Comparison of ENCODE assay signal across 8 cellular contexts in the genomic region with DNA sequence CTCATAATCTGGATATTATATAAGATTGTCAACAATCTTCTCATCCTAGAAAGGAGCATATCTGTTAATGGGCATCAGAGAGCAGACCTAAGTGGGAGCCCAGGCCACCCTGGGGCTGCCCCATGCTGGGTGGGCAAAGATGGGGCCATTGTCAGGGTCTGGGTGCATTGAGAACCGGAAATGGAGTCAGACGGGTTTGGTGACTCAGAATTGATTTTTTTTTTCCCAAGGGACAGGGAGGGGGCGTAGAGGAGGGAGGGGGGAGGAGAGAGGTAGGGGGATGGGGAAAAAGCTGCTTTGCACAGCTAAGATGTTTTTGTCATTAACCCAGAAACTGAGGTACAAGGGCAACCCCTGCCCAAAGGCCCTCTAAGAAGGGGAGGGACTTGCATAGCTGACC. TPM values are rescaled to one million over a fixed set of nuclear protein-coding genes. Genes with fewer than 3 reads are reported as not detected.
A peak's percentile ranks its signal among the peaks of the same experiment; 100 is the strongest.
DNase-seq lines count a peak whose midpoint lies in the region; ATAC-seq and TF ChIP-seq lines count a peak whose summit lies in the region.

No MANE protein-coding gene starts in this region.

- no peak for TF ChIP-seq CTCF in chondrocyte (IDR thresholded peaks at IDR 0.05)
- TF ChIP-seq CTCF in osteoblast (IDR thresholded peaks at IDR 0.05; ENCODE audit: extremely low read depth, low read depth, low read length): no peak

- H3K27ac ChIP-seq in osteoblast (ENCODE audit: low read depth, low read length): peak overlapping the region; percentile 3

- H3K27me3 Mint-ChIP-seq in chondrocyte (ENCODE audit: low read depth): peaks cover 11% of the 10 kb centered on the region

- DNase-seq in DMS53 (lab: John Stamatoyannopoulos, UW): peak; percentile 15
- no peak for DNase-seq in DMS53 treated with DMSO at 0.1 percent for 48 hours (lab: John Stamatoyannopoulos, UW; ENCODE audit: unreplicated experiment)
- peak; percentile 3 for DNase-seq in NCI-H1092 (lab: John Stamatoyannopoulos, UW)
- DNase-seq in chondrocyte (ENCODE audit: low spot score): no peak
- DNase-seq in osteoblast (ENCODE audit: insufficient read length, low spot score, missing footprints): no peak
- no peak for DNase-seq in stimulated activated CD4-positive, alpha-beta T cell treated with anti-CD3 and anti-CD28 coated beads, Interleukin-4, amount 100 ng/mL, for 24 hours
- DNase-seq in MV-4-11 (lab: John Stamatoyannopoulos, UW): no peak

- peak overlapping the region; percentile 90 for H3K4me3 Mint-ChIP-seq in chondrocyte (ENCODE audit: unreplicated experiment)

- peaks cover 20% of the 10 kb centered on the region for H3K27me3 ChIP-seq in osteoblast (ENCODE audit: insufficient read depth, low read length)

- peaks cover 22% of the 10 kb centered on the region for H3K4me1 Mint-ChIP-seq in chondrocyte (ENCODE audit: low read depth)

- peaks cover 5% of the 10 kb centered on the region for H3K36me3 ChIP-seq in osteoblast (ENCODE audit: insufficient read depth, low read length)

- peak overlapping the region; percentile 99 for H2AFZ ChIP-seq in osteoblast (ENCODE audit: low read length)

- peaks cover 14% of the 10 kb centered on the region for H3K4me1 ChIP-seq in osteoblast (ENCODE audit: insufficient read depth, low read length)

- H3K79me2 ChIP-seq in osteoblast (ENCODE audit: insufficient read depth, low read length): peaks cover 7% of the 10 kb centered on the region

- H4K20me1 ChIP-seq in osteoblast (ENCODE audit: insufficient read depth, low read length): no peaks in the 10 kb centered on the region

- H3K27ac Mint-ChIP-seq in chondrocyte (ENCODE audit: unreplicated experiment): no peak overlapping the region

- H3K4me2 ChIP-seq in osteoblast (ENCODE audit: insufficient read depth, low read length): peak overlapping the region; percentile 82

- no peak for ATAC-seq in GM18907 (IDR thresholded peaks at IDR 0.05; ENCODE audit: unreplicated experiment)

- H3K9me3 ChIP-seq in osteoblast (ENCODE audit: low read depth, low read length): no peaks in the 10 kb centered on the region

- H3K9me3 Mint-ChIP-seq in chondrocyte (ENCODE audit: low read depth): no peaks in the 10 kb centered on the region

- H3K4me3 ChIP-seq in osteoblast (ENCODE audit: insufficient read depth, low read length): peak overlapping the region; percentile 93

- peaks cover 4% of the 10 kb centered on the region for H3K36me3 Mint-ChIP-seq in chondrocyte (ENCODE audit: low read depth)

RNA-seq across cellular contexts. Expression of a gene that starts 1.3 kb away (rescaled TPM):
- total RNA-seq in chondrocyte (3.6 to 4.3 TPM (median 4.3 TPM) in 3 replicates), osteoblast (1.8 and 3.5 TPM in 2 replicates)

RNA-seq across cellular contexts. Expression of a gene that starts 8.9 kb away (rescaled TPM):
- total RNA-seq in chondrocyte: 10.2 to 10.8 TPM (median 10.7 TPM) in 3 replicates
- 6.5 and 10.5 TPM in 2 replicates for total RNA-seq in osteoblast

RNA-seq across cellular contexts. Expression of a gene that starts 18.7 kb away (rescaled TPM):
- total RNA-seq in chondrocyte (0.75 to 1.3 TPM (median 1.1 TPM) in 3 replicates), osteoblast (0.88 and 1.8 TPM in 2 replicates)

RNA-seq across cellular contexts. Expression of a gene that starts 24.5 kb away (rescaled TPM):
- total RNA-seq in chondrocyte: 3.1 to 4.6 TPM (median 4.5 TPM) in 3 replicates
- total RNA-seq in osteoblast: 2.1 and 2.5 TPM in 2 replicates

RNA-seq across cellular contexts. Expression of a gene that starts 54.7 kb away (rescaled TPM):
- total RNA-seq in chondrocyte: not detected in 3 replicates
- total RNA-seq in osteoblast: not detected in 2 replicates

Comparison
In these comparisons a context has a peak if more than half of its experiments do, and no peak if none do; other contexts are left out.
1. DNase-seq: peak in DMS53 (single experiment) and NCI-H1092 (single experiment); none in DMS53 treated with DMSO at 0.1 percent for 48 hours (single experiment), chondrocyte (single experiment), osteoblast (single experiment), stimulated activated CD4-positive, alpha-beta T cell treated with anti-CD3 and anti-CD28 coated beads, Interleukin-4, amount 100 ng/mL, for 24 hours (single experiment) and MV-4-11 (single experiment).